Comparison of ENCODE assay signal across 8 cellular contexts in the genomic region with DNA sequence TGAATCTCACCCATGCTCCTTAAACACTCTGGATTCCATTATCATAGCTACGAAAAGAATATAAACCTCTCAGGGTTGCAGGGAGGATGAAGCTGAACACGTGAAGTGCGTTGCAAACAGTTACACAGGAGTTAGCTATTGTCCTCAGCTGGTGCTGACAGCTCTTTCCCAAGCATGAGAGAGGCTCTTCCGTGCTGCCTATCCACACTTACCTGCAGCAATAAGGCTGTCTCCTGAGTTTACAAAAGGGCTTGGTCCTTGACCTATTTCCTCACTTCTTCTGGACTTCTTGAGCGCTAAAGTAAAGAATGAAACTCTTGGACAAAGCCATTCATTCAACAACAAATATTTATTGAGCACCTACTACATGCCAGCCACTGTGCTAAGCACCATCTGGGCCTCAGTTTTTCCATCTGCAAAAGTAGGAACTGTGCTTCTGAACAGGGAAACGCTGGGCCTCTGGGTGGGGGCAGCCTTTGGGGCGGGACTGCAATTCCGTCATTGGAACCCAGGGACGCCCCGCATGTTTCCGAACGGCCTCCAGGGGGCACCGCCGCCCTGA. TPM values are rescaled to one million over a fixed set of nuclear protein-coding genes. Genes with fewer than 3 reads are reported as not detected.
DNase-seq lines count a peak whose midpoint lies in the region; ATAC-seq and TF ChIP-seq lines count a peak whose summit lies in the region.

No MANE protein-coding gene starts in this region.

- H3K4me1 Mint-ChIP-seq in CD4-positive, alpha-beta T cell (ENCODE audit: low read depth) = peaks cover 26% of the 10 kb centered on the region

- no peak for TF ChIP-seq CTCF in CD4-positive, alpha-beta T cell (IDR thresholded peaks at IDR 0.05)
- TF ChIP-seq CTCF in epithelial cell of esophagus (IDR thresholded peaks at IDR 0.05; ENCODE audit: insufficient read depth, low read depth, low read length, missing control alignments) = peak; percentile 78

- peak overlapping the region; percentile 83 for H3K27ac ChIP-seq in CD4-positive, alpha-beta T cell (ENCODE audit: low read depth, low read length)
- peak overlapping the region; percentile 99 to 100 for H3K27ac ChIP-seq in mucosa of rectum (ENCODE audit: low read depth in 2 of 2, low read length in 2 of 2)

- peak overlapping the region; percentile 96 for H3K27ac Mint-ChIP-seq in CD4-positive, alpha-beta T cell

- peaks cover 3% of the 10 kb centered on the region for H3K36me3 Mint-ChIP-seq in CD4-positive, alpha-beta T cell (ENCODE audit: low read depth)

- peaks cover 14 to 15% of the 10 kb centered on the region in 2 donors for H3K4me1 ChIP-seq in mucosa of rectum (ENCODE audit: control insufficient read depth in 2 of 2, insufficient read depth in 2 of 2, low read length in 2 of 2)

- ATAC-seq in CD4-positive, alpha-beta T cell (ENCODE audit: poor library complexity) = no peak
- ATAC-seq in GM21737 (IDR thresholded peaks at IDR 0.05; ENCODE audit: unreplicated experiment) = peak; percentile 83

- CTCF ChIA-PET in CD4-positive, alpha-beta T cell (lab: Charles Lee) = interaction anchor here (0.9 to 4.1 kb wide), 17 partner anchors 14 to 302 kb away, joined by 3 to 30 read pairs (median 5); partner anchors contain the start of genes CDC42EP2, CDCA5, FAU and MAJIN

- intact Hi-C loops in CD4-positive, alpha-beta T cell (cut with DNase I, micrococcal nuclease) = loop anchor here (1.0 to 10.0 kb wide), 9 partner anchors 41 to 302 kb away; partner anchors contain the start of genes CDC42EP2 (in 2 of the 2), CAPN1 (in 1 of the 2), CDCA5 (in 1 of the 2) and MAJIN (in 1 of the 2)

- H3K4me3 ChIP-seq in epithelial cell of esophagus (ENCODE audit: low read length) (peak overlapping the region; percentile 84), mucosa of rectum (ENCODE audit: low read length in 2 of 2) (peak overlapping the region; percentile 78 to 94)

- H3K9me3 Mint-ChIP-seq in CD4-positive, alpha-beta T cell = no peaks in the 10 kb centered on the region

- no peaks in the 10 kb centered on the region for H3K9me3 ChIP-seq in CD4-positive, alpha-beta T cell (ENCODE audit: control insufficient read depth, low read length)
- H3K9me3 ChIP-seq in mucosa of rectum (ENCODE audit: control insufficient read depth in 2 of 2, low read length in 2 of 2) = no peaks in the 10 kb centered on the region

- peak in 9 of 10 experiments; percentile 83 to 90 (median 85) for DNase-seq in CD4-positive, alpha-beta T cell
- DNase-seq in NCI-H460 (ENCODE audit: extremely low read depth, low read depth) (peak; percentile 73), activated T-cell treated with anti-CD3 and anti-CD28 coated beads for 1 hour (ENCODE audit: low read depth) (peak; percentile 84), epithelial cell of esophagus (ENCODE audit: low read depth) (peak; percentile 88), cortex of kidney (lab: John Stamatoyannopoulos, UW) (no peak)
- DNase-seq in stimulated activated CD8-positive, alpha-beta memory T cell treated with anti-CD3 and anti-CD28 coated beads, Interleukin-7, amount 100 ng/mL, for 4 hours (ENCODE audit: low read depth in 2 of 2) = peak; percentile 84

- H3K36me3 ChIP-seq in mucosa of rectum (ENCODE audit: control insufficient read depth in 2 of 2, insufficient read depth in 2 of 2, low read length in 2 of 2) = peaks cover 0 to 1% of the 10 kb centered on the region in 2 donors

- POLR2A ChIA-PET in CD4-positive, alpha-beta T cell (lab: Charles Lee) = interaction anchor here (0.5 to 2.8 kb wide), 12 partner anchors 12 to 1088 kb away, joined by 3 to 19 read pairs (median 4); partner anchors contain the start of genes BATF2, FAU, MAJIN and MRPL49

- no peaks in the 10 kb centered on the region for H3K27me3 ChIP-seq in CD4-positive, alpha-beta T cell (ENCODE audit: control insufficient read depth, insufficient read depth, low read length)
- H3K27me3 ChIP-seq in mucosa of rectum (ENCODE audit: control insufficient read depth in 2 of 2, insufficient read depth in 2 of 2, low read length in 2 of 2) = no peaks in the 10 kb centered on the region

- peak overlapping the region; percentile 95 to 99 for H3K9ac ChIP-seq in mucosa of rectum (ENCODE audit: low read depth in 1 of 2, low read length in 2 of 2)

- H3K4me3 Mint-ChIP-seq in CD4-positive, alpha-beta T cell = peak overlapping the region; percentile 97

- no peaks in the 10 kb centered on the region for H3K27me3 Mint-ChIP-seq in CD4-positive, alpha-beta T cell

RNA-seq across cellular contexts. Expression of gene ARL2, which starts 0.7 kb away (rescaled TPM):
- 10 to 100 TPM; 10.5 to 11.1 TPM for total RNA-seq in CD4-positive, alpha-beta T cell
- 76.9 and 90.9 TPM in 2 replicates for total RNA-seq in NCI-H460 (2014; rRNA removed; shearing (Covaris generic))
- 86.0 and 142 TPM in 2 replicates for polyA plus RNA-seq in NCI-H460 (2014; cell fraction: nucleus; rRNA removed)

RNA-seq across cellular contexts. Expression of gene SNX15, which starts 14.0 kb away (rescaled TPM):
- 10 to 100 TPM; 13.9 to 14.7 TPM for total RNA-seq in CD4-positive, alpha-beta T cell
- 16.8 TPM in 2 replicates for total RNA-seq in NCI-H460 (2014; rRNA removed; shearing (Covaris generic))
- 4.1 and 4.5 TPM in 2 replicates for polyA plus RNA-seq in NCI-H460 (2014; cell fraction: nucleus; rRNA removed)

RNA-seq across cellular contexts. Expression of gene BATF2, which starts 16.4 kb away (rescaled TPM):
- not detected for total RNA-seq in CD4-positive, alpha-beta T cell
- 1.6 TPM in 2 replicates for total RNA-seq in NCI-H460 (2014; rRNA removed; shearing (Covaris generic))
- polyA plus RNA-seq in NCI-H460 (2014; cell fraction: nucleus; rRNA removed) = 0.17 and 2.0 TPM in 2 replicates

RNA-seq across cellular contexts. Expression of gene SAC3D1, which starts 27.8 kb away (rescaled TPM):
- under 1 TPM; 0.49 to 0.78 TPM for total RNA-seq in CD4-positive, alpha-beta T cell
- 8.6 and 10.1 TPM in 2 replicates for total RNA-seq in NCI-H460 (2014; rRNA removed; shearing (Covaris generic))
- 15.6 and 35.7 TPM in 2 replicates for polyA plus RNA-seq in NCI-H460 (2014; cell fraction: nucleus; rRNA removed)

RNA-seq across cellular contexts. Expression of gene MAJIN, which starts 41.3 kb away (rescaled TPM):
- total RNA-seq in CD4-positive, alpha-beta T cell = under 1 TPM; 0.50 to 0.55 TPM
- total RNA-seq in NCI-H460 (2014; rRNA removed; shearing (Covaris generic)) = 0.63 TPM in 1 of 2 replicates, not detected in the other
- polyA plus RNA-seq in NCI-H460 (2014; cell fraction: nucleus; rRNA removed) = not detected in 2 replicates
